Comparison of ENCODE assay signal across 10 cellular contexts in genomic region chr7:100484636-100485114, GRCh38. TPM values are rescaled to one million over a fixed set of nuclear protein-coding genes. Genes with fewer than 3 reads are reported as not detected.
DNase-seq lines count a peak whose midpoint lies in the region; ATAC-seq and TF ChIP-seq lines count a peak whose summit lies in the region.
"Had no signal": no experiment of that assay in that cellular context is flagged by ENCODE, and none has a peak within 500 bp of the region (broad histone marks: within the 10 kb centered on the region; RNA-seq: fewer than 3 reads in every experiment).

No MANE protein-coding gene starts in this region.

- H3K27ac ChIP-seq in temporal lobe (ENCODE audit: low read depth, low read length): peak overlapping the region; percentile 36
- no peak overlapping the region for H3K27ac ChIP-seq in right atrium auricular region
- H3K27ac ChIP-seq in aorta (ENCODE audit: low read depth in 1 of 2, low read length in 2 of 2): no peak overlapping the region

- DNase-seq in activated naive CD4-positive, alpha-beta T cell treated with anti-CD3 and anti-CD28 coated beads, Interleukin-2, amount 10 ng/mL, durations not matched to agents 7 days and 5 days: no peak
- DNase-seq in activated naive CD4-positive, alpha-beta T cell (lab: John Stamatoyannopoulos, UW): no peak
- DNase-seq in activated B cell treated with CpG ODN at 0.5 μM for 24 hours (no peak), right atrium auricular region (ENCODE audit: low spot score) (no peak), EL (no peak), aorta (no peak)
- DNase-seq: central memory CD4-positive, alpha-beta T cell; Peyer's patch had no signal

- H3K9me3 ChIP-seq in iPS-15b (ENCODE audit: control insufficient read depth, insufficient read depth, low read length): no peaks in the 10 kb centered on the region
- H3K9me3 ChIP-seq in right atrium auricular region: no peaks in the 10 kb centered on the region
- H3K9me3 ChIP-seq in aorta (ENCODE audit: control insufficient read depth, low read length): no peaks in the 10 kb centered on the region
- H3K9me3 ChIP-seq: Peyer's patch had no signal

- intact Hi-C loops in activated B cell treated with CpG ODN at 0.5 μM for 24 hours (cut with micrococcal nuclease) (no loop called here), aorta (cut with DNase I) (no loop called here)

- no peaks in the 10 kb centered on the region for H3K36me3 Mint-ChIP-seq in activated naive CD4-positive, alpha-beta T cell treated with anti-CD3 and anti-CD28 coated beads, Interleukin-2, amount 10 ng/mL, durations not matched to agents 7 days and 5 days
- H3K36me3 Mint-ChIP-seq in activated B cell treated with CpG ODN at 0.5 μM for 24 hours (ENCODE audit: low read depth): no peaks in the 10 kb centered on the region

- H3K4me3 ChIP-seq in iPS-15b (ENCODE audit: low read depth, low read length) (peak overlapping the region; percentile 67), right atrium auricular region (no peak overlapping the region), aorta (ENCODE audit: low read length in 2 of 2) (no peak overlapping the region)

- H3K27me3 ChIP-seq in iPS-15b (ENCODE audit: control insufficient read depth, insufficient read depth, low read length): no peaks in the 10 kb centered on the region
- no peaks in the 10 kb centered on the region for H3K27me3 ChIP-seq in right atrium auricular region
- no peaks in the 10 kb centered on the region for H3K27me3 ChIP-seq in aorta (ENCODE audit: control insufficient read depth in 1 of 2, insufficient read depth in 2 of 2, low read length in 1 of 2)
- H3K27me3 ChIP-seq: Peyer's patch had no signal

- H3K4me3 Mint-ChIP-seq in activated naive CD4-positive, alpha-beta T cell treated with anti-CD3 and anti-CD28 coated beads, Interleukin-2, amount 10 ng/mL, durations not matched to agents 7 days and 5 days: peak overlapping the region; percentile 16
- peak overlapping the region; percentile 0 for H3K4me3 Mint-ChIP-seq in activated B cell treated with CpG ODN at 0.5 μM for 24 hours

- H3K27ac Mint-ChIP-seq in activated naive CD4-positive, alpha-beta T cell treated with anti-CD3 and anti-CD28 coated beads, Interleukin-2, amount 10 ng/mL, durations not matched to agents 7 days and 5 days: no peak overlapping the region
- H3K27ac Mint-ChIP-seq in activated B cell treated with CpG ODN at 0.5 μM for 24 hours: no peak overlapping the region

- POLR2A ChIA-PET in activated B cell treated with CpG ODN at 0.5 μM for 24 hours (lab: Charles Lee): interaction anchor here (0.6 kb wide), 1 partner anchor 419 kb away, joined by 7 read pairs; no protein-coding TSS in a partner anchor

- TF ChIP-seq CTCF in activated B cell treated with CpG ODN at 0.5 μM for 24 hours (IDR thresholded peaks at IDR 0.05) (no peak), right atrium auricular region (IDR thresholded peaks at IDR 0.05) (no peak)

- H3K9ac ChIP-seq in iPS-15b (ENCODE audit: low read depth, low read length): no peak overlapping the region

- CTCF ChIA-PET in activated naive CD4-positive, alpha-beta T cell treated with anti-CD3 and anti-CD28 coated beads, Interleukin-2, amount 10 ng/mL, durations not matched to agents 7 days and 5 days (lab: Charles Lee): interaction anchor here (0.7 to 1.6 kb wide), 4 partner anchors 11 to 80 kb away, joined by 3 to 5 read pairs (median 3); no protein-coding TSS in a partner anchor
- CTCF ChIA-PET in activated B cell treated with CpG ODN at 0.5 μM for 24 hours (lab: Charles Lee): interaction anchor here (1.0 kb wide), 1 partner anchor 75 kb away, joined by 4 read pairs; no protein-coding TSS in a partner anchor

- peaks cover 3% of the 10 kb centered on the region for H3K4me1 ChIP-seq in iPS-15b (ENCODE audit: control insufficient read depth, insufficient read depth, low read length)
- peaks cover 0 to 10% of the 10 kb centered on the region in 2 donors for H3K4me1 ChIP-seq in right atrium auricular region
- no peaks in the 10 kb centered on the region for H3K4me1 ChIP-seq in aorta (ENCODE audit: control insufficient read depth in 1 of 2, insufficient read depth in 2 of 2, low read length in 2 of 2)

- 89 to 93% methylated on average over 8 of the region's 8 CpGs for WGBS in aorta, 2 donors

- peaks cover 19% of the 10 kb centered on the region for H3K4me1 Mint-ChIP-seq in activated naive CD4-positive, alpha-beta T cell treated with anti-CD3 and anti-CD28 coated beads, Interleukin-2, amount 10 ng/mL, durations not matched to agents 7 days and 5 days
- H3K4me1 Mint-ChIP-seq in activated B cell treated with CpG ODN at 0.5 μM for 24 hours: peaks cover 8% of the 10 kb centered on the region

- ATAC-seq in activated B cell treated with CpG ODN at 0.5 μM for 24 hours (ENCODE audit: low read depth): no peak
- ATAC-seq in aorta (ENCODE audit: low FRiP score): no peak

- H3K9me3 Mint-ChIP-seq in activated naive CD4-positive, alpha-beta T cell treated with anti-CD3 and anti-CD28 coated beads, Interleukin-2, amount 10 ng/mL, durations not matched to agents 7 days and 5 days: no peaks in the 10 kb centered on the region
- no peaks in the 10 kb centered on the region for H3K9me3 Mint-ChIP-seq in activated B cell treated with CpG ODN at 0.5 μM for 24 hours

- H3K27me3 Mint-ChIP-seq in activated naive CD4-positive, alpha-beta T cell treated with anti-CD3 and anti-CD28 coated beads, Interleukin-2, amount 10 ng/mL, durations not matched to agents 7 days and 5 days: peaks cover 23% of the 10 kb centered on the region
- H3K27me3 Mint-ChIP-seq in activated B cell treated with CpG ODN at 0.5 μM for 24 hours: peaks cover 8% of the 10 kb centered on the region

- H3K36me3 ChIP-seq in iPS-15b (ENCODE audit: control insufficient read depth, insufficient read depth, low read length): no peaks in the 10 kb centered on the region
- no peaks in the 10 kb centered on the region for H3K36me3 ChIP-seq in right atrium auricular region
- H3K36me3 ChIP-seq in aorta (ENCODE audit: control insufficient read depth in 1 of 2, insufficient read depth in 2 of 2, low read length in 1 of 2): no peaks in the 10 kb centered on the region
- H3K36me3 ChIP-seq: Peyer's patch had no signal

RNA-seq across cellular contexts. Expression of gene NYAP1, which starts 0.9 kb away (rescaled TPM):
- not detected in 2 replicates for total RNA-seq in activated B cell treated with CpG ODN at 0.5 μM for 24 hours
- total RNA-seq in temporal lobe: 29.7 TPM
- total RNA-seq in right atrium auricular region: 1 to 10 TPM in 1 of 2 donors, under 1 TPM in 1; 0.37 to 1.5 TPM
- 1 to 10 TPM in 1 of 2 donors, under 1 TPM in 1; 0.75 to 1.3 TPM for total RNA-seq in aorta
- polyA plus RNA-seq in aorta: under 1 TPM; 0.18 to 0.25 TPM

RNA-seq across cellular contexts. Expression of gene TSC22D4, which starts 5.7 kb away (rescaled TPM):
- total RNA-seq in activated B cell treated with CpG ODN at 0.5 μM for 24 hours (60.2 and 68.7 TPM in 2 replicates), temporal lobe (8.4 TPM), right atrium auricular region (10 to 100 TPM; 26.2 to 34.6 TPM), aorta (10 to 100 TPM; 31.2 to 46.5 TPM)
- polyA plus RNA-seq in aorta: 10 to 100 TPM; 18.8 to 35.5 TPM

RNA-seq across cellular contexts. Expression of gene SPACDR, which starts 20.6 kb away (rescaled TPM):
- total RNA-seq in activated B cell treated with CpG ODN at 0.5 μM for 24 hours (2.3 and 2.7 TPM in 2 replicates), temporal lobe (0.25 TPM), right atrium auricular region (not detected), aorta (1 to 10 TPM; 1.0 to 2.0 TPM)
- under 1 TPM in 1 of 2 donors, not detected in 1; 0.31 TPM for polyA plus RNA-seq in aorta
- total RNA-seq: Peyer's patch had no signal

RNA-seq across cellular contexts. Expression of gene PPP1R35, which starts 48.4 kb away (rescaled TPM):
- 41.2 and 45.0 TPM in 2 replicates for total RNA-seq in activated B cell treated with CpG ODN at 0.5 μM for 24 hours
- 5.9 TPM for total RNA-seq in temporal lobe
- 10 to 100 TPM; 18.7 to 20.2 TPM for total RNA-seq in right atrium auricular region
- 10 to 100 TPM; 24.7 to 29.7 TPM for total RNA-seq in aorta
- polyA plus RNA-seq in aorta: 10 to 100 TPM; 16.0 to 69.5 TPM

RNA-seq across cellular contexts. Expression of gene AGFG2, which starts 54.3 kb away (rescaled TPM):
- 9.5 and 10.8 TPM in 2 replicates for total RNA-seq in activated B cell treated with CpG ODN at 0.5 μM for 24 hours
- 2.0 TPM for total RNA-seq in temporal lobe
- total RNA-seq in right atrium auricular region: 10 to 100 TPM; 16.4 to 25.8 TPM
- 10 to 100 TPM; 28.4 to 29.2 TPM for total RNA-seq in aorta
- polyA plus RNA-seq in aorta: 10 to 100 TPM in 1 of 2 donors, 1 to 10 TPM in 1; 6.4 to 14.6 TPM

Comparison
In these comparisons a context has a peak if more than half of its experiments do, and no peak if none do; other contexts are left out.
1. RNA of gene NYAP1, which starts 0.9 kb away (total RNA-seq): 29.7 TPM in temporal lobe (single experiment); 0.37 to 1.5 TPM in right atrium auricular region, 0.75 to 1.3 TPM in aorta and not detected in activated B cell treated with CpG ODN at 0.5 μM for 24 hours; every median in the first group is over 10 times any median in the second.